9 cellular contexts compared by ENCODE assay signal in genomic region chr9:2870340-2870739, GRCh38.
"Had no signal": no experiment of that assay in that cellular context is flagged by ENCODE, and none has a peak within 500 bp of the region (broad histone marks: within the 10 kb centered on the region; RNA-seq: fewer than 3 reads in every experiment).

No MANE protein-coding gene starts in this region.

- ATAC-seq: HCT116, K562 had no signal

- H3K36me3 ChIP-seq: HAP-1 had no signal

- H3K4me3 Mint-ChIP-seq: HFFc6 had no signal

- FAIRE-seq: K562 had no signal

- H3K9me3 ChIP-seq: HAP-1 had no signal

- H3K9me3 Mint-ChIP-seq: HFFc6 had no signal

- H3K27ac ChIP-seq: GM23248, HL-60 had no signal

- H2AFZ ChIP-seq: GM23248 had no signal

- H3K27ac Mint-ChIP-seq: HFFc6 had no signal

- H3K4me3 ChIP-seq: GM23248, HAP-1, K562 had no signal

- H3K9ac ChIP-seq: GM23248 had no signal

- DNase-seq: GM23248, GOT3, H7, HFFc6, IMR-90 had no signal
